ENCODE assay signal across 1 cellular context in the genomic region with DNA sequence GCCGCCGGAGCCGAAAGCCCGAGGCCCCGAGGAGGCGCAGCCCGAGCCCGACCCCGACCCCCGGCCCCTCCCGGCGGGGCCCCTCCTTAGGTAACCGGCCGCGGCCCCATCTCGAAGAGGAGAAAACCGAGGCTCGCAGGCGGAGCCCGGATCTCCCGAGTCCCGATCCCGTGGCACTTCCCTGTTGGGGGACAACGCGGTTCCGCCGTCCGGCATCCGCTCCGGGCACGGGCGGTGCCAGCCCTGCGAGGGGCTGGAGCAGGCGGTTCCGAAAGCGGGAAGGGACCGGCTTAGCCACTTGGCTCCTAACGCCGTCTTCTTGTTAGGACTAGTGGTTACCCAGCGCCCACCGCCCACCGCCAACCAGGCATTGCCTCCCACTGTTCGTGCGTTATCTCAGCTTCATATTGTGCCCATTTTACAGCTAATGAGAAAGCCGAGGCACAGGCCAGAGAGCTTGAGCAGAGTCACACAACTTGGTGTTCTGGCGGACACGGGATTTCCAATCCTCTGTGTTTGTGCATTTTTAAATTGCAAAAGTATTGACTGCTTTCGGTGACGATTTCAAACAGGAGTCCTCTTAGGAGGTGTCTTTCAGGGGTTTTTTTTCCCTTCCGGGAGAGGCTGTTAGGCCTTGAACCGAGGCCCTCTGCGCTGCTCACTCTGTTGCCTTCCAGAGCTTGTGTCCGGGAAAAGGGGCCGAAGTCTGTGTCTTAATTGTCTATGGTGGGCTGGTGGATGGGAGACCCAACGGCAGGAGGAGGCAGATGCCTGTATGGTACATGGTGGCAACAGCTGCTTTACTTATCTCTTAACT.
A peak's percentile ranks its signal among the peaks of the same experiment; 100 is the strongest.
TF ChIP-seq lines count a peak whose summit lies in the region.

No MANE protein-coding gene starts in this region.

TF ChIP-seq in GM12878, 131 proteins besides CTCF, POLR2A, EP300 and RAD21:
- TF ChIP-seq, protein P1, sequence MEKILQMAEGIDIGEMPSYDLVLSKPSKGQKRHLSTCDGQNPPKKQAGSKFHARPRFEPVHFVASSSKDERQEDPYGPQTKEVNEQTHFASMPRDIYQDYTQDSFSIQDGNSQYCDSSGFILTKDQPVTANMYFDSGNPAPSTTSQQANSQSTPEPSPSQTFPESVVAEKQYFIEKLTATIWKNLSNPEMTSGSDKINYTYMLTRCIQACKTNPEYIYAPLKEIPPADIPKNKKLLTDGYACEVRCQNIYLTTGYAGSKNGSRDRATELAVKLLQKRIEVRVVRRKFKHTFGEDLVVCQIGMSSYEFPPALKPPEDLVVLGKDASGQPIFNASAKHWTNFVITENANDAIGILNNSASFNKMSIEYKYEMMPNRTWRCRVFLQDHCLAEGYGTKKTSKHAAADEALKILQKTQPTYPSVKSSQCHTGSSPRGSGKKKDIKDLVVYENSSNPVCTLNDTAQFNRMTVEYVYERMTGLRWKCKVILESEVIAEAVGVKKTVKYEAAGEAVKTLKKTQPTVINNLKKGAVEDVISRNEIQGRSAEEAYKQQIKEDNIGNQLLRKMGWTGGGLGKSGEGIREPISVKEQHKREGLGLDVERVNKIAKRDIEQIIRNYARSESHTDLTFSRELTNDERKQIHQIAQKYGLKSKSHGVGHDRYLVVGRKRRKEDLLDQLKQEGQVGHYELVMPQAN (conservative IDR thresholded peaks at IDR 0.05), result 0 out of 2 replicates have a peak, but pooled peaks have one; percentile 34
- TF ChIP-seq GATAD2B (conservative IDR thresholded peaks at IDR 0.05; ENCODE audit: low read depth) (peak; percentile 45; the same call in 1 of the 2 replicates), CBX5 (IDR thresholded peaks at IDR 0.05; ENCODE audit: low read depth) (no peak), IKZF1 (conservative IDR thresholded peaks at IDR 0.05) (peak; percentile 28; the same call in 1 of the 2 replicates)
